Comparison of ENCODE assay signal across 30 cellular contexts in genomic region chr9:35340046-35340445, GRCh38.
A peak's percentile ranks its signal among the peaks of the same experiment; 100 is the strongest.
DNase-seq lines count a peak whose midpoint lies in the region; ATAC-seq and TF ChIP-seq lines count a peak whose summit lies in the region.
"Had no signal": no experiment of that assay in that cellular context is flagged by ENCODE, and none has a peak within 500 bp of the region (broad histone marks: within the 10 kb centered on the region; RNA-seq: fewer than 3 reads in every experiment).

No MANE protein-coding gene starts in this region.

- no peak overlapping the region for H3K9ac ChIP-seq in SK-N-SH
- H3K9ac ChIP-seq: KMS-11, parathyroid adenoma had no signal

- no peak; a peak in 1 of 4 replicates for TF ChIP-seq EP300 in SK-N-SH (IDR thresholded peaks at IDR 0.05; ENCODE audit: borderline replicate concordance in 1 of 2, low read depth in 1 of 2, low read length in 1 of 2)

- TF ChIP-seq CTCF in SK-N-SH (IDR thresholded peaks at IDR 0.05) (no peak), choroid plexus epithelial cell (conservative IDR thresholded peaks at IDR 0.05; ENCODE audit: low read depth, low read length) (no peak), gastrocnemius medialis (IDR thresholded peaks at IDR 0.05 in 4 of 5, conservative IDR thresholded peaks at IDR 0.05 in 1 of 5) (no peak), thyroid gland (IDR thresholded peaks at IDR 0.05) (no peak)

- no peak for TF ChIP-seq POLR2A in gastrocnemius medialis (IDR thresholded peaks at IDR 0.05)
- TF ChIP-seq POLR2A in thyroid gland (IDR thresholded peaks at IDR 0.05), result no peak

- CTCF ChIA-PET in SK-N-SH (lab: Yijun Ruan, JAX), result no interaction called here

- H3K27me3 ChIP-seq in SK-N-SH (ENCODE audit: insufficient read depth) (no peaks in the 10 kb centered on the region), gastrocnemius medialis (no peaks in the 10 kb centered on the region), thyroid gland (no peaks in the 10 kb centered on the region)
- H3K27me3 ChIP-seq: body of pancreas, esophagus squamous epithelium, right atrium auricular region, vagina had no signal

- H3K9me2 ChIP-seq in SK-N-SH, result no peaks in the 10 kb centered on the region

- 41% methylated on average over 1 of the region's 1 CpG for WGBS in SK-N-SH (ENCODE audit: low lambda C conversion rate)
- 84 to 90% methylated on average over 1 of the region's 1 CpG for WGBS in thyroid gland, 2 donors

- no peaks in the 10 kb centered on the region for H3K79me2 ChIP-seq in SK-N-SH (ENCODE audit: insufficient read depth)
- H3K79me2 ChIP-seq: parathyroid adenoma had no signal

- H3K4me1 ChIP-seq in SK-N-SH (ENCODE audit: control insufficient read depth in 1 of 2, insufficient read depth in 2 of 2, low read depth in 1 of 2, low read length in 1 of 2) (peaks cover 3 to 21% of the 10 kb centered on the region in 2 experiments), gastrocnemius medialis (peaks cover 36 to 54% of the 10 kb centered on the region in 2 donors), thyroid gland (peaks cover 0 to 11% of the 10 kb centered on the region in 2 donors)
- H3K4me1 ChIP-seq: A549 had no signal

- no peak overlapping the region for H2AFZ ChIP-seq in SK-N-SH (ENCODE audit: low read depth)
- H2AFZ ChIP-seq: parathyroid adenoma had no signal

- in situ Hi-C loops in gastrocnemius medialis (cut with MboI; ENCODE audit: low sequenced_read_pairs in 4 of 4), result no loop called here

- H3F3A ChIP-seq in SK-N-SH (replicated peaks; ENCODE audit: insufficient read depth), result no peaks in the 10 kb centered on the region

- no peak for TF ChIP-seq RAD21 in SK-N-SH (IDR thresholded peaks at IDR 0.05; ENCODE audit: low read length)

- peak overlapping the region; percentile 10; the same call in 1 of the 2 replicates for H3K4me2 ChIP-seq in SK-N-SH
- H3K4me2 ChIP-seq: A549, KMS-11 had no signal

- DNase-seq in ELR (ENCODE audit: low read depth) (peak; percentile 13), SK-N-SH (peak; percentile 4), choroid plexus epithelial cell (ENCODE audit: low read depth) (peak; percentile 67), gastrocnemius medialis (no peak), ecto neural progenitor cell (ENCODE audit: low spot score) (no peak), thyroid gland (no peak), NCI-H2107 treated with DMSO at 0.1 percent for 48 hours (lab: John Stamatoyannopoulos, UW; ENCODE audit: unreplicated experiment) (no peak)
- DNase-seq: activated CD4-positive, alpha-beta memory T cell treated with anti-CD3 and anti-CD28 coated beads, Interleukin-2, amount 10 ng/mL, durations not matched to agents 7 days and 5 days; body of pancreas; CD8-positive, alpha-beta T cell; dermis blood vessel endothelial cell; esophagus squamous epithelium; hypothalamus; left cardiac atrium; NCI-H1436 treated with DMSO at 0.1 percent for 48 hours; NCI-H2081 treated with DMSO at 0.1 percent for 48 hours; NCI-H345; Right ventricle myocardium superior; stimulated activated CD4-positive, alpha-beta T cell treated with anti-CD3 and anti-CD28 coated beads, Interleukin-1b, Interleukin-23, amount 100 ng/mL, for 48 hours; stimulated activated naive CD8-positive, alpha-beta T cell treated with anti-CD3 and anti-CD28 coated beads, Interleukin-15, Interleukin-2, amounts not matched to agents 100 U/mL and 50 U/mL, for 24 hours had no signal

- intact Hi-C loops in gastrocnemius medialis (cut with DNase I; ENCODE audit: low total_unique reads) (no loop called here), thyroid gland (cut with DNase I) (no loop called here)

- H3K4me3 ChIP-seq in SK-N-SH (ENCODE audit: low read depth in 2 of 2, low read length in 1 of 2) (no peak overlapping the region), choroid plexus epithelial cell (ENCODE audit: low read depth, low read length) (no peak overlapping the region), gastrocnemius medialis (no peak overlapping the region), thyroid gland (replicated peaks in 1 of 3) (no peak overlapping the region)
- H3K4me3 ChIP-seq: A549, body of pancreas, esophagus squamous epithelium, lung, right atrium auricular region, vagina had no signal

- H3K36me3 ChIP-seq in SK-N-SH (replicated peaks in 1 of 2; ENCODE audit: control insufficient read depth in 1 of 2, insufficient read depth in 2 of 2, low read length in 1 of 2), result no peaks in the 10 kb centered on the region
- H3K36me3 ChIP-seq in gastrocnemius medialis, result no peaks in the 10 kb centered on the region
- no peaks in the 10 kb centered on the region for H3K36me3 ChIP-seq in thyroid gland
- H3K36me3 ChIP-seq: esophagus squamous epithelium, right atrium auricular region, vagina had no signal

- ATAC-seq in gastrocnemius medialis (no peak), HG02981 (IDR thresholded peaks at IDR 0.05; ENCODE audit: unreplicated experiment) (no peak)
- ATAC-seq: A549; activated naive CD4-positive, alpha-beta T cell treated with anti-CD3 and anti-CD28 coated beads, Interleukin-2, amount 50 U/mL, for 72 hours; activated T-helper 17 cell treated with anti-CD3 and anti-CD28 coated beads, Interleukin-2, amount 50 U/mL, for 72 hours; body of pancreas; CD8-positive, alpha-beta T cell; left cardiac atrium; stimulated activated naive CD8-positive, alpha-beta T cell treated with anti-CD3 and anti-CD28 coated beads, Interleukin-15, Interleukin-2, amounts not matched to agents 100 U/mL and 50 U/mL, for 24 hours had no signal

- H3K27ac ChIP-seq in SK-N-SH (ENCODE audit: low read depth in 2 of 2, low read length in 1 of 2) (no peak overlapping the region), gastrocnemius medialis (peak overlapping the region; percentile 77 to 89 (median 85)), thyroid gland (no peak overlapping the region)
- H3K27ac ChIP-seq: A549, body of pancreas, HL-60, KMS-11, parathyroid adenoma, right atrium auricular region, vagina had no signal

- H3K9me3 ChIP-seq in SK-N-SH (no peaks in the 10 kb centered on the region), gastrocnemius medialis (no peaks in the 10 kb centered on the region), thyroid gland (no peaks in the 10 kb centered on the region)
- H3K9me3 ChIP-seq: A549, body of pancreas, esophagus squamous epithelium, right atrium auricular region, vagina had no signal

- no peaks in the 10 kb centered on the region for H4K20me1 ChIP-seq in SK-N-SH (ENCODE audit: insufficient read depth)

- POLR2A ChIA-PET in SK-N-SH (lab: Yijun Ruan, JAX), result no interaction called here

TF ChIP-seq in SK-N-SH, 30 proteins besides CTCF, POLR2A, EP300 and RAD21:
- TF ChIP-seq TEAD4 (IDR thresholded peaks at IDR 0.05; ENCODE audit: borderline replicate concordance, insufficient read depth) (peak; percentile 6; the same call in 1 of the 2 replicates), GABPA (IDR thresholded peaks at IDR 0.05; ENCODE audit: low read depth) (no peak), GATA2 (CRISPR knock-in tag; IDR thresholded peaks at IDR 0.05) (peak; percentile 40; the same call in 1 of the 2 replicates), PBX3 (IDR thresholded peaks at IDR 0.05) (peak; percentile 57; the same call in 1 of the 2 replicates), TCF12 (IDR thresholded peaks at IDR 0.05) (peak; percentile 52; the same call in 1 of the 2 replicates), NFIC (IDR thresholded peaks at IDR 0.05; ENCODE audit: borderline replicate concordance) (peak; percentile 82), CHD2 (IDR thresholded peaks at IDR 0.05; ENCODE audit: low read length, partially characterized antibody) (no peak), JUND (IDR thresholded peaks at IDR 0.05) (0 out of 2 replicates have a peak, but pooled peaks have one; percentile 36)

Comparison
In these comparisons a context has a peak if more than half of its experiments do, and no peak if none do; other contexts are left out.
1. DNase-seq: peak in ELR (single experiment), SK-N-SH (single experiment) and choroid plexus epithelial cell (single experiment); none in gastrocnemius medialis (0 of 2), ecto neural progenitor cell (single experiment), thyroid gland (0 of 2) and NCI-H2107 treated with DMSO at 0.1 percent for 48 hours (single experiment).
2. H3K27ac ChIP-seq: peak in gastrocnemius medialis (4 of 4); none in SK-N-SH (0 of 2) and thyroid gland (0 of 3).